Comparison of ENCODE assay signal across 9 cellular contexts in genomic region chr4:134027931-134028330, GRCh38.
DNase-seq lines count a peak whose midpoint lies in the region; ATAC-seq, FAIRE-seq and TF ChIP-seq lines count a peak whose summit lies in the region.
"Had no signal": no experiment of that assay in that cellular context is flagged by ENCODE, and none has a peak within 500 bp of the region (broad histone marks: within the 10 kb centered on the region; RNA-seq: fewer than 3 reads in every experiment).

No MANE protein-coding gene starts in this region.

- ATAC-seq in GM18858 (IDR thresholded peaks at IDR 0.05; ENCODE audit: unreplicated experiment) (peak; percentile 42), GM19035 (IDR thresholded peaks at IDR 0.05; ENCODE audit: unreplicated experiment) (no peak)
- ATAC-seq: left lobe of liver, psoas muscle had no signal

- no peak overlapping the region for H3K4me3 ChIP-seq in cardiac fibroblast (replicated peaks in 1 of 2; ENCODE audit: low read depth in 2 of 2, low read length in 2 of 2)
- H3K4me3 ChIP-seq: psoas muscle had no signal

- TF ChIP-seq CTCF in cardiac fibroblast (IDR thresholded peaks at IDR 0.05; ENCODE audit: low read depth, low read length): no peak

- DNase-seq in NCI-H1048 (lab: John Stamatoyannopoulos, UW) (peak; percentile 2), cardiac fibroblast (ENCODE audit: low read depth in 2 of 2) (peak; percentile 65 to 86), pons (ENCODE audit: low spot score) (peak; percentile 29), HTR-8/SVneo (ENCODE audit: insufficient read length, low spot score) (no peak), DMS 273 (lab: John Stamatoyannopoulos, UW; ENCODE audit: unreplicated experiment) (no peak)
- DNase-seq: psoas muscle had no signal

- FAIRE-seq in HTR-8/SVneo (lab: Jason Lieb, UNC): no peak

Comparison
In these comparisons a context has a peak if more than half of its experiments do, and no peak if none do; other contexts are left out.
1. DNase-seq: peak in NCI-H1048 (single experiment), cardiac fibroblast (2 of 2) and pons (single experiment); none in HTR-8/SVneo (single experiment) and DMS 273 (single experiment).